10 cellular contexts compared by ENCODE assay signal in genomic region chr11:119481667-119482400, GRCh38. TPM values are rescaled to one million over a fixed set of nuclear protein-coding genes. Genes with fewer than 3 reads are reported as not detected.
DNase-seq lines count a peak whose midpoint lies in the region; ATAC-seq, FAIRE-seq and TF ChIP-seq lines count a peak whose summit lies in the region.
"Had no signal": no experiment of that assay in that cellular context is flagged by ENCODE, and none has a peak within 500 bp of the region (broad histone marks: within the 10 kb centered on the region; RNA-seq: fewer than 3 reads in every experiment).

No MANE protein-coding gene starts in this region.

- POLR2A ChIA-PET in activated naive CD8-positive, alpha-beta T cell treated with anti-CD3 and anti-CD28 coated beads, Interleukin-2, amount 10 ng/mL, durations not matched to agents 7 days and 5 days (lab: Charles Lee) = no interaction called here

- H3K27ac Mint-ChIP-seq in activated naive CD8-positive, alpha-beta T cell treated with anti-CD3 and anti-CD28 coated beads, Interleukin-2, amount 10 ng/mL, durations not matched to agents 7 days and 5 days = no peak overlapping the region
- H3K27ac Mint-ChIP-seq in activated naive CD8-positive, alpha-beta T cell treated with anti-CD3 and anti-CD28 coated beads for 36 hours = no peak overlapping the region
- H3K27ac Mint-ChIP-seq in activated T-helper 17 cell treated with anti-CD3 and anti-CD28 coated beads, Interleukin-2, amount 50 U/mL, for 72 hours = no peak overlapping the region
- H3K27ac Mint-ChIP-seq: T-helper 2 cell treated with Interferon-gamma antibody and Interleukin-4, amounts not matched to agents 5 μg/mL and 100 μg/mL, for 36 hours had no signal

- intact Hi-C loops in upper lobe of right lung (cut with DNase I) = no loop called here

- H3K9me3 Mint-ChIP-seq in activated naive CD8-positive, alpha-beta T cell treated with anti-CD3 and anti-CD28 coated beads, Interleukin-2, amount 10 ng/mL, durations not matched to agents 7 days and 5 days = no peaks in the 10 kb centered on the region
- H3K9me3 Mint-ChIP-seq in activated naive CD8-positive, alpha-beta T cell treated with anti-CD3 and anti-CD28 coated beads for 36 hours = no peaks in the 10 kb centered on the region
- H3K9me3 Mint-ChIP-seq in activated T-helper 17 cell treated with anti-CD3 and anti-CD28 coated beads, Interleukin-2, amount 50 U/mL, for 72 hours = no peaks in the 10 kb centered on the region
- H3K9me3 Mint-ChIP-seq: T-helper 2 cell treated with Interferon-gamma antibody and Interleukin-4, amounts not matched to agents 5 μg/mL and 100 μg/mL, for 36 hours had no signal

- no peaks in the 10 kb centered on the region for H3K79me2 ChIP-seq in keratinocyte (ENCODE audit: control insufficient read depth, insufficient read depth, low read length)

- H3K27me3 ChIP-seq in keratinocyte (ENCODE audit: control insufficient read depth, extremely low read depth, insufficient read depth, low read length) = peaks cover 10% of the 10 kb centered on the region
- no peaks in the 10 kb centered on the region for H3K27me3 ChIP-seq in upper lobe of right lung

- H3K4me3 ChIP-seq in keratinocyte (ENCODE audit: control insufficient read depth in 2 of 3, extremely low read depth in 1 of 3, insufficient read depth in 2 of 3, low read depth in 1 of 3, low read length in 3 of 3) = no peak overlapping the region
- H3K4me3 ChIP-seq in upper lobe of right lung = no peak overlapping the region

- no peaks in the 10 kb centered on the region for H3K9me1 ChIP-seq in keratinocyte (ENCODE audit: control insufficient read depth, extremely low read depth, insufficient read depth, low read length)

- no peaks in the 10 kb centered on the region for H3K27me3 Mint-ChIP-seq in activated naive CD8-positive, alpha-beta T cell treated with anti-CD3 and anti-CD28 coated beads, Interleukin-2, amount 10 ng/mL, durations not matched to agents 7 days and 5 days
- H3K27me3 Mint-ChIP-seq in activated naive CD8-positive, alpha-beta T cell treated with anti-CD3 and anti-CD28 coated beads for 36 hours = peaks cover 12% of the 10 kb centered on the region
- peaks cover 30% of the 10 kb centered on the region for H3K27me3 Mint-ChIP-seq in activated T-helper 17 cell treated with anti-CD3 and anti-CD28 coated beads, Interleukin-2, amount 50 U/mL, for 72 hours

- H3K4me1 Mint-ChIP-seq in activated naive CD8-positive, alpha-beta T cell treated with anti-CD3 and anti-CD28 coated beads, Interleukin-2, amount 10 ng/mL, durations not matched to agents 7 days and 5 days = peaks cover 1% of the 10 kb centered on the region
- H3K4me1 Mint-ChIP-seq in activated naive CD8-positive, alpha-beta T cell treated with anti-CD3 and anti-CD28 coated beads for 36 hours = no peaks in the 10 kb centered on the region
- H3K4me1 Mint-ChIP-seq in activated T-helper 17 cell treated with anti-CD3 and anti-CD28 coated beads, Interleukin-2, amount 50 U/mL, for 72 hours = peaks cover 4% of the 10 kb centered on the region

- TF ChIP-seq CTCF in keratinocyte (optimal IDR thresholded peaks at IDR 0.05 in 1 of 3, IDR thresholded peaks at IDR 0.05 in 1 of 3, conservative IDR thresholded peaks at IDR 0.05 in 1 of 3; ENCODE audit: extremely low read depth in 1 of 3, insufficient read depth in 2 of 3, low read length in 3 of 3) (no peak), upper lobe of right lung (IDR thresholded peaks at IDR 0.05) (no peak)

- ATAC-seq in activated naive CD8-positive, alpha-beta T cell treated with anti-CD3 and anti-CD28 coated beads, Interleukin-2, amount 10 ng/mL, durations not matched to agents 7 days and 5 days (ENCODE audit: low read depth) = peak; percentile 13
- ATAC-seq in activated T-helper 17 cell treated with anti-CD3 and anti-CD28 coated beads, Interleukin-2, amount 50 U/mL, for 72 hours (replicated peaks) = peak; percentile 8
- ATAC-seq in upper lobe of right lung (peak; percentile 2), HG03025 (IDR thresholded peaks at IDR 0.05; ENCODE audit: low FRiP score, unreplicated experiment) (no peak)

- H3K9me3 ChIP-seq in keratinocyte (ENCODE audit: control insufficient read depth, low read depth, low read length) = no peaks in the 10 kb centered on the region
- no peaks in the 10 kb centered on the region for H3K9me3 ChIP-seq in upper lobe of right lung

- no peaks in the 10 kb centered on the region for H3K36me3 Mint-ChIP-seq in activated naive CD8-positive, alpha-beta T cell treated with anti-CD3 and anti-CD28 coated beads, Interleukin-2, amount 10 ng/mL, durations not matched to agents 7 days and 5 days
- H3K36me3 Mint-ChIP-seq in activated naive CD8-positive, alpha-beta T cell treated with anti-CD3 and anti-CD28 coated beads for 36 hours = no peaks in the 10 kb centered on the region
- H3K36me3 Mint-ChIP-seq in activated T-helper 17 cell treated with anti-CD3 and anti-CD28 coated beads, Interleukin-2, amount 50 U/mL, for 72 hours (ENCODE audit: low read depth) = no peaks in the 10 kb centered on the region

- dilution Hi-C loops in keratinocyte (cut with MboI; ENCODE audit: extremely low pct_ligation_motif_present, low sequenced_read_pairs) = no loop called here

- H3K4me1 ChIP-seq in keratinocyte (ENCODE audit: control insufficient read depth, extremely low read depth, insufficient read depth, low read length) = peaks cover 3% of the 10 kb centered on the region
- no peaks in the 10 kb centered on the region for H3K4me1 ChIP-seq in upper lobe of right lung

- no peak overlapping the region for H2AFZ ChIP-seq in keratinocyte (ENCODE audit: control insufficient read depth, low read length)

- no peak overlapping the region for H3K4me3 Mint-ChIP-seq in activated naive CD8-positive, alpha-beta T cell treated with anti-CD3 and anti-CD28 coated beads, Interleukin-2, amount 10 ng/mL, durations not matched to agents 7 days and 5 days
- no peak overlapping the region for H3K4me3 Mint-ChIP-seq in activated naive CD8-positive, alpha-beta T cell treated with anti-CD3 and anti-CD28 coated beads for 36 hours
- no peak overlapping the region for H3K4me3 Mint-ChIP-seq in activated T-helper 17 cell treated with anti-CD3 and anti-CD28 coated beads, Interleukin-2, amount 50 U/mL, for 72 hours
- H3K4me3 Mint-ChIP-seq: T-helper 2 cell treated with Interferon-gamma antibody and Interleukin-4, amounts not matched to agents 5 μg/mL and 100 μg/mL, for 36 hours had no signal

- H3K9ac ChIP-seq in keratinocyte (ENCODE audit: control insufficient read depth, extremely low read depth, insufficient read depth, low read length) = no peak overlapping the region

- no peaks in the 10 kb centered on the region for H4K20me1 ChIP-seq in keratinocyte (ENCODE audit: control insufficient read depth, extremely low read depth, insufficient read depth, low read length)

- no peak for DNase-seq in activated naive CD8-positive, alpha-beta T cell treated with anti-CD3 and anti-CD28 coated beads, Interleukin-2, amount 10 ng/mL, durations not matched to agents 7 days and 5 days
- DNase-seq in activated naive CD8-positive, alpha-beta T cell treated with anti-CD3 and anti-CD28 coated beads for 36 hours = no peak
- no peak for DNase-seq in keratinocyte (ENCODE audit: low read depth, low spot score)
- DNase-seq in upper lobe of right lung = no peak
- DNase-seq in stimulated activated CD4-positive, alpha-beta T cell treated with anti-CD3 and anti-CD28 coated beads, Interleukin-12 subunit alpha, Interleukin-12 subunit beta, amount 100 ng/mL, for 4 hours = no peak
- DNase-seq in activated gamma-delta T cell (lab: John Stamatoyannopoulos, UW) = no peak

- H3K36me3 ChIP-seq in keratinocyte (ENCODE audit: control insufficient read depth in 2 of 2, extremely low read depth in 1 of 2, insufficient read depth in 2 of 2, low read length in 2 of 2) = no peaks in the 10 kb centered on the region
- H3K36me3 ChIP-seq in upper lobe of right lung = no peaks in the 10 kb centered on the region

- H3K27ac ChIP-seq in keratinocyte (ENCODE audit: control insufficient read depth, insufficient read depth, low read length) (no peak overlapping the region), upper lobe of right lung (no peak overlapping the region)

- FAIRE-seq in keratinocyte (lab: Jason Lieb, UNC) = no peak

- peak overlapping the region; percentile 12 for H3K4me2 ChIP-seq in keratinocyte (ENCODE audit: control insufficient read depth, extremely low read depth, insufficient read depth, low read depth, low read length)

RNA-seq across cellular contexts. Expression of gene THY1, which starts 58.9 kb away (rescaled TPM):
- total RNA-seq in activated naive CD8-positive, alpha-beta T cell treated with anti-CD3 and anti-CD28 coated beads, Interleukin-2, amount 10 ng/mL, durations not matched to agents 7 days and 5 days = not detected
- total RNA-seq in activated naive CD8-positive, alpha-beta T cell treated with anti-CD3 and anti-CD28 coated beads for 36 hours = under 1 TPM in 1 of 2 experiments, not detected in 1; 0.30 TPM
- total RNA-seq in activated T-helper 17 cell treated with anti-CD3 and anti-CD28 coated beads, Interleukin-2, amount 50 U/mL, for 72 hours = 1 to 10 TPM; 1.1 to 4.7 TPM
- polyA plus RNA-seq in keratinocyte = 2.4 to 5.7 TPM (median 5.0 TPM) in 3 replicates
- polyA plus RNA-seq in keratinocyte (2011; ENCODE audit: low read depth) = not detected
- polyA plus RNA-seq in keratinocyte (2011; cell fraction: cytosol; rRNA removed) = 2.4 and 2.5 TPM in 2 replicates
- polyA plus RNA-seq in keratinocyte (2011; cell fraction: nucleus; rRNA removed) = 1.4 and 2.0 TPM in 2 replicates
- 0.34 and 3.4 TPM in 2 replicates for polyA plus RNA-seq in keratinocyte (2012; ENCODE audit: low replicate concordance)
- 6.5 to 8.6 TPM (median 8.2 TPM) in 3 replicates for polyA minus RNA-seq in keratinocyte
- not detected for polyA minus RNA-seq in keratinocyte (2011; cell fraction: cytosol; rRNA and poly(A)+ RNA removed)
- 0.95 and 2.2 TPM in 2 replicates for polyA minus RNA-seq in keratinocyte (2011; cell fraction: nucleus; rRNA and poly(A)+ RNA removed)
- 7.8 TPM for total RNA-seq in upper lobe of right lung
- total RNA-seq: NCI-H460 had no signal
